8 cellular contexts compared by ENCODE assay signal in genomic region chrX:47556045-47556623, GRCh38. TPM values are rescaled to one million over a fixed set of nuclear protein-coding genes. Genes with fewer than 3 reads are reported as not detected.
DNase-seq lines count a peak whose midpoint lies in the region; ATAC-seq and TF ChIP-seq lines count a peak whose summit lies in the region.

No MANE protein-coding gene starts in this region.

- peak; percentile 87 for ATAC-seq in GM18867 (IDR thresholded peaks at IDR 0.05; ENCODE audit: unreplicated experiment)
- ATAC-seq in HG03103 (IDR thresholded peaks at IDR 0.05; ENCODE audit: low read depth, unreplicated experiment), result peak; percentile 85
- peak; percentile 89 for ATAC-seq in activated CD8-positive, alpha-beta T cell treated with anti-CD3 and anti-CD28 coated beads for 36 hours
- ATAC-seq in lung (ENCODE audit: insufficient read depth, low FRiP score), result peak; percentile 92

- H3K36me3 Mint-ChIP-seq in activated CD8-positive, alpha-beta T cell treated with anti-CD3 and anti-CD28 coated beads for 36 hours (ENCODE audit: low read depth), result no peaks in the 10 kb centered on the region

- no peaks in the 10 kb centered on the region for H3K9me3 Mint-ChIP-seq in activated CD8-positive, alpha-beta T cell treated with anti-CD3 and anti-CD28 coated beads for 36 hours

- POLR2A ChIA-PET in A673 (lab: Charles Lee; ENCODE audit: low non-redundant PET), result interaction anchor here (0.8 kb wide), 1 partner anchor 15 kb away, joined by 3 read pairs; no protein-coding TSS in a partner anchor
- POLR2A ChIA-PET in activated CD8-positive, alpha-beta T cell treated with anti-CD3 and anti-CD28 coated beads for 36 hours (lab: Charles Lee), result interaction anchor here (1.4 kb wide), 1 partner anchor 26 kb away, joined by 3 read pairs; the partner anchor contains the start of gene TIMP1

- H3K4me3 Mint-ChIP-seq in activated CD8-positive, alpha-beta T cell treated with anti-CD3 and anti-CD28 coated beads for 36 hours, result peak overlapping the region; percentile 85

- DNase-seq in A673 (ENCODE audit: low spot score) (peak; percentile 94), NCI-H460 (ENCODE audit: extremely low read depth, low read depth) (peak; percentile 94), lung (ENCODE audit: low spot score) (peak; percentile 89)
- DNase-seq in activated CD8-positive, alpha-beta T cell treated with anti-CD3 and anti-CD28 coated beads for 36 hours, result peak; percentile 91
- peak; percentile 75 for DNase-seq in effector CD4-positive, alpha-beta T cell
- DNase-seq in stimulated activated CD4-positive, alpha-beta T cell treated with anti-CD3 and anti-CD28 coated beads, TNF-alpha, amount 100 ng/mL, for 24 hours (ENCODE audit: low read depth in 3 of 3), result peak; percentile 55 to 78 (median 58)

- H3K9me3 ChIP-seq in A673 (ENCODE audit: low read depth, low read length, poor library complexity, severe bottlenecking) (no peaks in the 10 kb centered on the region), lung (ENCODE audit: control insufficient read depth in 2 of 2, insufficient read depth in 1 of 2, low read length in 1 of 2) (no peaks in the 10 kb centered on the region)

- no peaks in the 10 kb centered on the region for H3K36me3 ChIP-seq in A673 (ENCODE audit: insufficient read depth, low read length, poor library complexity, severe bottlenecking)
- no peaks in the 10 kb centered on the region for H3K36me3 ChIP-seq in lung (ENCODE audit: control insufficient read depth in 2 of 2, insufficient read depth in 2 of 2, low read length in 2 of 2)

- WGBS in lung, 2 donors, result 0 to 31% methylated on average over 20 of the region's 20 CpGs

- TSS peak; percentile 56 for BruUV-seq in A673 (replicated peaks; lab: Mats Ljungman, UMichigan)

- H3K4me1 Mint-ChIP-seq in activated CD8-positive, alpha-beta T cell treated with anti-CD3 and anti-CD28 coated beads for 36 hours (ENCODE audit: low read depth), result peaks cover 15% of the 10 kb centered on the region

- H3K4me3 ChIP-seq in A673 (ENCODE audit: low read depth, low read length, poor library complexity, severe bottlenecking) (peak overlapping the region; percentile 45), lung (no peak overlapping the region)

- H3K27me3 ChIP-seq in A673 (replicated peaks; ENCODE audit: insufficient read depth, low read depth, low read length, poor library complexity) (no peaks in the 10 kb centered on the region), lung (ENCODE audit: control insufficient read depth, insufficient read depth) (no peaks in the 10 kb centered on the region)

- H3K27ac Mint-ChIP-seq in activated CD8-positive, alpha-beta T cell treated with anti-CD3 and anti-CD28 coated beads for 36 hours, result peak overlapping the region; percentile 91

- intact Hi-C loops in A673 (cut with micrococcal nuclease; ENCODE audit: unreplicated experiment), result no loop called here
- intact Hi-C loops in activated CD8-positive, alpha-beta T cell treated with anti-CD3 and anti-CD28 coated beads for 36 hours (cut with micrococcal nuclease), result no loop called here

- no peak for TF ChIP-seq CTCF in A673 (conservative IDR thresholded peaks at IDR 0.05; ENCODE audit: low read depth, low read length)
- no peak for TF ChIP-seq CTCF in activated CD8-positive, alpha-beta T cell treated with anti-CD3 and anti-CD28 coated beads for 36 hours (IDR thresholded peaks at IDR 0.05)
- TF ChIP-seq CTCF in lung (IDR thresholded peaks at IDR 0.05; ENCODE audit: control extremely low read depth, extremely low read depth), result no peak

- H3K4me1 ChIP-seq in A673 (ENCODE audit: insufficient read depth, low read length, poor library complexity, severe bottlenecking) (no peaks in the 10 kb centered on the region), lung (ENCODE audit: control insufficient read depth in 2 of 2, insufficient read depth in 2 of 2, low read length in 2 of 2) (no peaks in the 10 kb centered on the region)

- CTCF ChIA-PET in A673 (lab: Charles Lee), result interaction anchor here (1.1 kb wide), 1 partner anchor 9 kb away, joined by 4 read pairs; no protein-coding TSS in a partner anchor
- CTCF ChIA-PET in activated CD8-positive, alpha-beta T cell treated with anti-CD3 and anti-CD28 coated beads for 36 hours (lab: Charles Lee), result interaction anchor here (0.9 kb wide), 1 partner anchor 30 kb away, joined by 3 read pairs; no protein-coding TSS in a partner anchor

- H3K27ac ChIP-seq in A673 (ENCODE audit: low read depth, low read length, poor library complexity, severe bottlenecking) (peak overlapping the region; percentile 75), lung (ENCODE audit: low read depth in 1 of 2, low read length in 1 of 2) (peak overlapping the region; percentile 82 to 84)

- H3K27me3 Mint-ChIP-seq in activated CD8-positive, alpha-beta T cell treated with anti-CD3 and anti-CD28 coated beads for 36 hours, result no peaks in the 10 kb centered on the region

RNA-seq across cellular contexts. Expression of gene ARAF, which starts 4.9 kb away (rescaled TPM):
- total RNA-seq in A673 (2021) (60.0 and 60.9 TPM in 2 replicates), lung (10 to 100 TPM; 32.6 to 85.9 TPM)
- total RNA-seq in NCI-H460 (2014; rRNA removed; shearing (Covaris generic)), result 51.6 and 57.0 TPM in 2 replicates
- 67.0 and 69.3 TPM in 2 replicates for polyA plus RNA-seq in NCI-H460 (2014; cell fraction: nucleus; rRNA removed)
- 10 to 100 TPM; 53.9 to 60.9 TPM for total RNA-seq in activated CD8-positive, alpha-beta T cell treated with anti-CD3 and anti-CD28 coated beads for 36 hours
- 10 to 100 TPM; 45.3 to 48.6 TPM for polyA plus RNA-seq in lung

RNA-seq across cellular contexts. Expression of gene TIMP1, which starts 26.1 kb away (rescaled TPM):
- total RNA-seq in A673 (2021), result 386 and 471 TPM in 2 replicates
- total RNA-seq in NCI-H460 (2014; rRNA removed; shearing (Covaris generic)), result 657 and 660 TPM in 2 replicates
- polyA plus RNA-seq in NCI-H460 (2014; cell fraction: nucleus; rRNA removed), result 129 and 150 TPM in 2 replicates
- 1 to 10 TPM; 3.0 to 4.3 TPM for total RNA-seq in activated CD8-positive, alpha-beta T cell treated with anti-CD3 and anti-CD28 coated beads for 36 hours
- total RNA-seq in lung, result 1,000 to 10,000 TPM in 1 of 2 donors, 10 to 100 TPM in 1; 65.3 to 1,983 TPM
- 1,000 to 10,000 TPM; 1,299 to 2,202 TPM for polyA plus RNA-seq in lung

Comparison
In these comparisons a context has a peak if more than half of its experiments do, and no peak if none do; other contexts are left out.
1. RNA of gene TIMP1, which starts 26.1 kb away (total RNA-seq): 65.3 to 1,983 TPM in lung, 657 to 660 TPM in NCI-H460 and 386 to 471 TPM in A673; 3.0 to 4.3 TPM in activated CD8-positive, alpha-beta T cell treated with anti-CD3 and anti-CD28 coated beads for 36 hours; every median in the first group is over 10 times any median in the second.
2. Peak in every context shown above with its lines, with median percentiles within 50 percentile points of each other: DNase-seq and ATAC-seq.